Comparison of ENCODE assay signal across 8 cellular contexts in the genomic region with DNA sequence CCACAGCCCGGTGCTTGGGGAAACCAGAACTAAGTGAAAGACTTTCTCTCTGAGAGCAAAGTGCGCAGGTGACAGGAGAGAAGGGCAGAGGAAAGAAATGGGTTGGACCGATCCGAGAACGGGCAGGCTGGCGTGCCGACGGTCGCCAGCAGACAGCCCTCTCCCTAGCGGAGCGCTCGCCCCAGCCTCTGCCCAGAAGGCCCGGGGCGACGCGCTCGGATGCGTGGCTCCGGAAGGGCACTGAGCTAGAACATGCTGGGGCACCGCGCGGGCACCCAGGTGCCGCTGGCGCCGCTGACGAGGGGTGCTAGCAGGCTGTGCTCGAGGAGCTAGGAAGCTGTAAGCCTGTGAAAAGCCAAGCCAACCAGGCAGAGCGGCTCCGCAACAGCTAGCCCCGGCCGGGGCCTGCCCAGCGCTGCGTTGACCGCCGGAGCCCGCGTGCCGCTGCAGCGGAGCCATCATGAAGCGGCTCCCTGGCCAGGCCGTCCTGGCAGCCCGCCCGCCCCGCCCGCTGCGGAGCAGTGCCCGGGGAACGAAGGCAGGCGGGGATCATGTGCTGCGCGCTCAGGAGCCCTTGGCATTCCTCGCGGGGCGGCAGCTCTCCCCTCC. TPM values are rescaled to one million over a fixed set of nuclear protein-coding genes. Genes with fewer than 3 reads are reported as not detected.
A peak's percentile ranks its signal among the peaks of the same experiment; 100 is the strongest.
DNase-seq lines count a peak whose midpoint lies in the region; ATAC-seq, FAIRE-seq and TF ChIP-seq lines count a peak whose summit lies in the region.

No MANE protein-coding gene starts in this region.

- POLR2A ChIA-PET in GM12878 (lab: Charles Lee): no interaction called here

- H3K4me3 ChIP-seq in GM12878 (peak overlapping the region; percentile 86), psoas muscle (peak overlapping the region; percentile 76)

- 2% methylated on average over 45 of the region's 54 CpGs for WGBS in GM12878 (ENCODE audit: insufficient coverage, insufficient replicate concordance, low lambda C conversion rate, missing lambda C conversion rate)
- WGBS in psoas muscle, 3 donors: 1 to 2% (median 1%) methylated on average over 51 to 54 of the region's 54 CpGs

- CTCF ChIA-PET in GM12878 (lab: Yijun Ruan, JAX): interaction anchor here (0.6 to 1.4 kb wide), 2 partner anchors 38 to 74 kb away, joined by 3 read pairs; no protein-coding TSS in a partner anchor

- RAD21 ChIA-PET in GM12878 (lab: Charles Lee; ENCODE audit: unreplicated experiment): interaction anchor here (1.2 to 2.2 kb wide), 2 partner anchors 69 to 81 kb away, joined by 4 read pairs; no protein-coding TSS in a partner anchor

- no TSS peak for BruUV-seq in GM12878 (replicated peaks; lab: Mats Ljungman, UMichigan)

- H2AFZ ChIP-seq in GM12878 (ENCODE audit: control insufficient read depth, low read depth, low read length): peak overlapping the region; percentile 76

- in situ Hi-C loops in GM12878 (cut with MboI): no loop called here

- no peak for TF ChIP-seq POLR2A in GM12878 (IDR thresholded peaks at IDR 0.05; ENCODE audit: low read depth, low read length)

- H3K79me2 ChIP-seq in GM12878 (ENCODE audit: control insufficient read depth, insufficient read depth, low read length): no peaks in the 10 kb centered on the region

- H3K36me3 ChIP-seq in GM12878 (ENCODE audit: control insufficient read depth in 2 of 2, insufficient read depth in 2 of 2, low read length in 1 of 2) (no peaks in the 10 kb centered on the region), psoas muscle (ENCODE audit: insufficient read depth in 1 of 2, low read depth in 1 of 2) (no peaks in the 10 kb centered on the region)

- TF ChIP-seq CTCF in GM12878 (IDR thresholded peaks at IDR 0.05 in 2 of 3, conservative IDR thresholded peaks at IDR 0.05 in 1 of 3; ENCODE audit: control insufficient read depth in 2 of 3, extremely low read depth in 1 of 3, insufficient read depth in 1 of 3, low read depth in 3 of 3, low read length in 3 of 3): no peak
- TF ChIP-seq CTCF in psoas muscle (IDR thresholded peaks at IDR 0.05): peak; percentile 4

- no peaks in the 10 kb centered on the region for H4K20me1 ChIP-seq in GM12878 (ENCODE audit: control insufficient read depth, insufficient read depth)

- H3K27ac ChIP-seq in GM12878 (ENCODE audit: control insufficient read depth, insufficient read depth) (no peak overlapping the region), psoas muscle (peak overlapping the region; percentile 93)

- intact Hi-C loops in GM12878 (cut with micrococcal nuclease; ENCODE audit: unreplicated experiment): no loop called here
- intact Hi-C loops in psoas muscle (cut with DNase I): loop anchor here in 1 of 2 donors (5.0 kb wide), 1 partner anchor 41 kb away; no protein-coding TSS in a partner anchor

- H3K4me1 ChIP-seq in GM12878 (ENCODE audit: control insufficient read depth, insufficient read depth, low read length): no peaks in the 10 kb centered on the region
- peaks cover 14% of the 10 kb centered on the region for H3K4me1 ChIP-seq in psoas muscle

- H3K9ac ChIP-seq in GM12878 (ENCODE audit: control insufficient read depth, insufficient read depth, low read length): peak overlapping the region; percentile 56

- DNase-seq in Ammon's horn (ENCODE audit: low spot score): peak; percentile 72
- peak; percentile 17 for DNase-seq in T follicular helper cell (ENCODE audit: low read depth)
- DNase-seq in GM12878 (ENCODE audit: low read depth, low spot score): no peak
- DNase-seq in hepatic stellate cell (ENCODE audit: low spot score): peak; percentile 63
- peak; percentile 82 to 88 for DNase-seq in psoas muscle
- no peak for DNase-seq in SIG-M5 (lab: John Stamatoyannopoulos, UW)

- peak overlapping the region; percentile 85 for H3K4me2 ChIP-seq in GM12878 (ENCODE audit: control insufficient read depth, insufficient read depth)

- H3K9me3 ChIP-seq in GM12878 (replicated peaks; ENCODE audit: control insufficient read depth, insufficient read depth, low read length) (no peaks in the 10 kb centered on the region), psoas muscle (no peaks in the 10 kb centered on the region)

- no peak for TF ChIP-seq RAD21 in GM12878 (IDR thresholded peaks at IDR 0.05; ENCODE audit: insufficient read depth, low read depth, low read length)

- no peak for FAIRE-seq in GM12878 (lab: Jason Lieb, UNC)

- no peaks in the 10 kb centered on the region; a peak in 1 of 4 replicates for H3K27me3 ChIP-seq in GM12878 (replicated peaks in 1 of 2; ENCODE audit: control insufficient read depth in 2 of 2, insufficient read depth in 2 of 2, low read length in 1 of 2)
- H3K27me3 ChIP-seq in psoas muscle (ENCODE audit: insufficient read depth in 3 of 3, low read length in 2 of 3): no peaks in the 10 kb centered on the region

- SMC1A ChIA-PET in GM12878 (lab: Charles Lee; ENCODE audit: uncharacterized antibody, unreplicated experiment): interaction anchor here (1.2 to 1.4 kb wide), 2 partner anchors 32 to 76 kb away, joined by 3 to 7 read pairs; no protein-coding TSS in a partner anchor

- no peak for TF ChIP-seq EP300 in GM12878 (IDR thresholded peaks at IDR 0.05; ENCODE audit: borderline replicate concordance in 1 of 2, control insufficient read depth in 1 of 2, low read depth in 2 of 2, low read length in 2 of 2)

- ATAC-seq in GM19043 (IDR thresholded peaks at IDR 0.05; ENCODE audit: low read depth, unreplicated experiment): peak; percentile 76
- ATAC-seq in HG03378 (IDR thresholded peaks at IDR 0.05; ENCODE audit: unreplicated experiment): peak; percentile 74
- peak; percentile 94 for ATAC-seq in GM12878
- ATAC-seq in psoas muscle: peak; percentile 91 to 97 (median 94)

TF ChIP-seq in GM12878, 131 proteins besides CTCF, POLR2A, EP300 and RAD21 (continues in another document):
- 0 out of 2 replicates have a peak, but pooled peaks have one; percentile 20 for TF ChIP-seq IKZF1 (conservative IDR thresholded peaks at IDR 0.05)
- TF ChIP-seq TCF12 (IDR thresholded peaks at IDR 0.05; ENCODE audit: low read depth, low read length): 0 out of 2 replicates have a peak, but pooled peaks have one; percentile 12
- TF ChIP-seq, protein P1, sequence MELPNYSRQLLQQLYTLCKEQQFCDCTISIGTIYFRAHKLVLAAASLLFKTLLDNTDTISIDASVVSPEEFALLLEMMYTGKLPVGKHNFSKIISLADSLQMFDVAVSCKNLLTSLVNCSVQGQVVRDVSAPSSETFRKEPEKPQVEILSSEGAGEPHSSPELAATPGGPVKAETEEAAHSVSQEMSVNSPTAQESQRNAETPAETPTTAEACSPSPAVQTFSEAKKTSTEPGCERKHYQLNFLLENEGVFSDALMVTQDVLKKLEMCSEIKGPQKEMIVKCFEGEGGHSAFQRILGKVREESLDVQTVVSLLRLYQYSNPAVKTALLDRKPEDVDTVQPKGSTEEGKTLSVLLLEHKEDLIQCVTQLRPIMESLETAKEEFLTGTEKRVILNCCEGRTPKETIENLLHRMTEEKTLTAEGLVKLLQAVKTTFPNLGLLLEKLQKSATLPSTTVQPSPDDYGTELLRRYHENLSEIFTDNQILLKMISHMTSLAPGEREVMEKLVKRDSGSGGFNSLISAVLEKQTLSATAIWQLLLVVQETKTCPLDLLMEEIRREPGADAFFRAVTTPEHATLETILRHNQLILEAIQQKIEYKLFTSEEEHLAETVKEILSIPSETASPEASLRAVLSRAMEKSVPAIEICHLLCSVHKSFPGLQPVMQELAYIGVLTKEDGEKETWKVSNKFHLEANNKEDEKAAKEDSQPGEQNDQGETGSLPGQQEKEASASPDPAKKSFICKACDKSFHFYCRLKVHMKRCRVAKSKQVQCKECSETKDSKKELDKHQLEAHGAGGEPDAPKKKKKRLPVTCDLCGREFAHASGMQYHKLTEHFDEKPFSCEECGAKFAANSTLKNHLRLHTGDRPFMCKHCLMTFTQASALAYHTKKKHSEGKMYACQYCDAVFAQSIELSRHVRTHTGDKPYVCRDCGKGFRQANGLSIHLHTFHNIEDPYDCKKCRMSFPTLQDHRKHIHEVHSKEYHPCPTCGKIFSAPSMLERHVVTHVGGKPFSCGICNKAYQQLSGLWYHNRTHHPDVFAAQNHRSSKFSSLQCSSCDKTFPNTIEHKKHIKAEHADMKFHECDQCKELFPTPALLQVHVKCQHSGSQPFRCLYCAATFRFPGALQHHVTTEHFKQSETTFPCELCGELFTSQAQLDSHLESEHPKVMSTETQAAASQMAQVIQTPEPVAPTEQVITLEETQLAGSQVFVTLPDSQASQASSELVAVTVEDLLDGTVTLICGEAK (IDR thresholded peaks at IDR 0.05; ENCODE audit: borderline replicate concordance): no peak

RNA-seq across cellular contexts. Expression of a gene that starts 22.1 kb away (rescaled TPM):
- total RNA-seq in GM12878 (2013; cell fraction: nucleolus; rRNA removed): 36.5 and 45.1 TPM in 2 replicates
- total RNA-seq in GM12878 (2014; rRNA removed) (46.9 and 53.9 TPM in 2 replicates), GM12878 (2014; rRNA removed; fragmentation: Illumina TruSeq; extraction: Trizol) (45.8 and 49.2 TPM in 2 replicates), GM12878 (2021) (51.3 and 52.2 TPM in 2 replicates), psoas muscle (10 to 100 TPM; 44.3 to 89.8 (median 63.9) TPM)
- polyA plus RNA-seq in GM12878 (2011; ENCODE audit: low read depth): 21.4 TPM
- polyA plus RNA-seq in GM12878 (2011; rRNA removed) (66.3 and 111 TPM in 2 replicates), GM12878 (2014; fragmentation: Illumina TruSeq; extraction: Trizol) (72.4 and 86.7 TPM in 2 replicates), GM12878 (2014; fragmentation: Nextera tagmentation; extraction: Ambion mirVana) (10 to 100 TPM; 26.9 to 33.3 TPM), GM12878 (2014; rRNA removed) (37.4 and 41.8 TPM in 2 replicates), GM12878 (2016; fragmentation: Nextera tagmentation; extraction: Ambion mirVana) (10 to 100 TPM; 40.0 to 45.0 TPM), psoas muscle (10 to 100 TPM; 45.0 to 54.0 (median 46.1) TPM)
- polyA plus RNA-seq in GM12878 (2011; cell fraction: cytosol; rRNA removed): 19.5 and 19.9 TPM in 2 replicates
- polyA plus RNA-seq in GM12878 (2011; cell fraction: nucleus; rRNA removed): 17.0 and 21.5 TPM in 2 replicates
- polyA plus RNA-seq in GM12878 (2012): 34.4 and 46.5 TPM in 2 replicates
- polyA minus RNA-seq in GM12878 (2011; rRNA and poly(A)+ RNA removed): 17.7 and 26.6 TPM in 2 replicates
- 15.4 and 16.7 TPM in 2 replicates for polyA minus RNA-seq in GM12878 (2011; cell fraction: cytosol; rRNA and poly(A)+ RNA removed)
- 12.6 and 20.9 TPM in 2 replicates for polyA minus RNA-seq in GM12878 (2011; cell fraction: nucleus; rRNA and poly(A)+ RNA removed)

Comparison
In these comparisons a context has a peak if more than half of its experiments do, and no peak if none do; other contexts are left out.
1. DNase-seq: peak in Ammon's horn (single experiment), T follicular helper cell (single experiment), hepatic stellate cell (single experiment) and psoas muscle (2 of 2); none in GM12878 (single experiment) and SIG-M5 (single experiment).
2. Peak in every context shown above with its lines, with median percentiles within 50 percentile points of each other: ATAC-seq.